In genomic region chr5:80255752-80256479, GRCh38 we compare ENCODE assay signal across 1 cellular context.
A peak's percentile ranks its signal among the peaks of the same experiment; 100 is the strongest.
TF ChIP-seq lines count a peak whose summit lies in the region.

Gene SERINC5, minus strand, starts transcription at chr5:80256048. Its CDS starts 126 bp downstream, at chr5:80255922.

TF ChIP-seq in HepG2, 621 proteins besides CTCF, POLR2A, EP300 and RAD21 (continued from another document and continues in another):
- TF ChIP-seq ZNF878 (CRISPR knock-in tag; IDR thresholded peaks at IDR 0.05) (no peak; the same call in 1 of the 2 replicates), SMARCE1 (IDR thresholded peaks at IDR 0.05; ENCODE audit: borderline replicate concordance) (no peak), CEBPG (CRISPR knock-in tag; IDR thresholded peaks at IDR 0.05) (no peak), ZMYM2 (CRISPR knock-in tag; IDR thresholded peaks at IDR 0.05) (no peak), THAP11 (CRISPR knock-in tag; IDR thresholded peaks at IDR 0.05) (peak; percentile 81), ZSCAN29 (CRISPR knock-in tag; conservative IDR thresholded peaks at IDR 0.05) (peak; percentile 35; the same call in 1 of the 2 replicates), ZNF432 (CRISPR knock-in tag; IDR thresholded peaks at IDR 0.05; ENCODE audit: borderline replicate concordance) (no peak), ZNF816 (CRISPR knock-in tag; IDR thresholded peaks at IDR 0.05; ENCODE audit: borderline replicate concordance) (no peak), ZNF274 (CRISPR knock-in tag; IDR thresholded peaks at IDR 0.05) (peak; percentile 89; the same call in 1 of the 2 replicates), ZNF318 (CRISPR knock-in tag; IDR thresholded peaks at IDR 0.05) (no peak), SP4 (CRISPR knock-in tag; IDR thresholded peaks at IDR 0.05) (peak; percentile 93), ZNF382 (CRISPR knock-in tag; IDR thresholded peaks at IDR 0.05; ENCODE audit: borderline replicate concordance) (no peak), ZNF543 (CRISPR knock-in tag; IDR thresholded peaks at IDR 0.05) (peak; percentile 79; the same call in 1 of the 2 replicates), TERF1 (CRISPR knock-in tag; IDR thresholded peaks at IDR 0.05) (0 out of 2 replicates have a peak, but pooled peaks have one; percentile 2), POGZ (CRISPR knock-in tag; IDR thresholded peaks at IDR 0.05) (peak; percentile 79; the same call in 1 of the 2 replicates), RFX5 (IDR thresholded peaks at IDR 0.05; ENCODE audit: low read depth, low read length) (no peak), ZNF674 (CRISPR knock-in tag; IDR thresholded peaks at IDR 0.05; ENCODE audit: low read depth) (no peak), ZBTB1 (CRISPR knock-in tag; IDR thresholded peaks at IDR 0.05; ENCODE audit: borderline replicate concordance) (no peak), FOXA1 (IDR thresholded peaks at IDR 0.05) (no peak), FOXA1 (CRISPR knock-in tag; IDR thresholded peaks at IDR 0.05) (peak; percentile 4; the same call in 1 of the 2 replicates), ZNF777 (CRISPR knock-in tag; IDR thresholded peaks at IDR 0.05) (peak; percentile 3; the same call in 1 of the 2 replicates), STAT6 (CRISPR knock-in tag; IDR thresholded peaks at IDR 0.05; ENCODE audit: borderline replicate concordance) (no peak), SNAPC2 (CRISPR knock-in tag; IDR thresholded peaks at IDR 0.05) (peak; percentile 21; the same call in 1 of the 2 replicates), FOXP1 (IDR thresholded peaks at IDR 0.05) (no peak), FOXP1 (CRISPR knock-in tag; IDR thresholded peaks at IDR 0.05) (no peak), YY1 (IDR thresholded peaks at IDR 0.05; ENCODE audit: insufficient read depth, insufficient replicate concordance, low read depth, low read length) (peak; percentile 54), NFIB (CRISPR knock-in tag; IDR thresholded peaks at IDR 0.05; ENCODE audit: borderline replicate concordance) (no peak), KLF12 (CRISPR knock-in tag; IDR thresholded peaks at IDR 0.05; ENCODE audit: borderline replicate concordance) (peak; percentile 77), ZNF737 (CRISPR knock-in tag; IDR thresholded peaks at IDR 0.05; ENCODE audit: borderline replicate concordance) (no peak), ZNF12 (CRISPR knock-in tag; IDR thresholded peaks at IDR 0.05) (no peak), ZNF652 (CRISPR knock-in tag; IDR thresholded peaks at IDR 0.05; ENCODE audit: borderline replicate concordance, low read depth) (no peak), STAG1 (CRISPR knock-in tag; IDR thresholded peaks at IDR 0.05) (peak; percentile 12; the same call in 1 of the 2 replicates), ARNT2 (CRISPR knock-in tag; IDR thresholded peaks at IDR 0.05; ENCODE audit: low read depth) (peak; percentile 88), ZNF720 (CRISPR knock-in tag; IDR thresholded peaks at IDR 0.05) (no peak), PCBP2 (optimal IDR thresholded peaks at IDR 0.05; ENCODE audit: low read depth, low read length, poor library complexity, severe bottlenecking) (no peak), POLR2AphosphoS2 (IDR thresholded peaks at IDR 0.05; ENCODE audit: low read depth, low read length) (no peak), SPEN (CRISPR knock-in tag; IDR thresholded peaks at IDR 0.05; ENCODE audit: low read depth) (peak; percentile 53), CBX1 (IDR thresholded peaks at IDR 0.05; ENCODE audit: low read depth) (peak; percentile 43), MED13 (CRISPR knock-in tag; IDR thresholded peaks at IDR 0.05) (no peak), ZIK1 (CRISPR knock-in tag; IDR thresholded peaks at IDR 0.05; ENCODE audit: borderline replicate concordance, low read depth) (no peak), ZNF446 (CRISPR knock-in tag; IDR thresholded peaks at IDR 0.05) (peak; percentile 83; the same call in 1 of the 2 replicates), ZNF616 (CRISPR knock-in tag; IDR thresholded peaks at IDR 0.05; ENCODE audit: low read depth) (no peak), HMG20B (CRISPR knock-in tag; conservative IDR thresholded peaks at IDR 0.05) (no peak), ZFP36 (IDR thresholded peaks at IDR 0.05; ENCODE audit: borderline replicate concordance, low read depth, low read length, partially characterized antibody) (no peak), MLLT10 (CRISPR knock-in tag; IDR thresholded peaks at IDR 0.05) (no peak), ZNF430 (CRISPR knock-in tag; IDR thresholded peaks at IDR 0.05) (peak; percentile 88; the same call in 1 of the 2 replicates), SNAI1 (CRISPR knock-in tag; IDR thresholded peaks at IDR 0.05; ENCODE audit: borderline replicate concordance) (no peak)
- TF ChIP-seq, protein P1, sequence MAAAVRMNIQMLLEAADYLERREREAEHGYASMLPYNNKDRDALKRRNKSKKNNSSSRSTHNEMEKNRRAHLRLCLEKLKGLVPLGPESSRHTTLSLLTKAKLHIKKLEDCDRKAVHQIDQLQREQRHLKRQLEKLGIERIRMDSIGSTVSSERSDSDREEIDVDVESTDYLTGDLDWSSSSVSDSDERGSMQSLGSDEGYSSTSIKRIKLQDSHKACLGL (CRISPR knock-in tag; IDR thresholded peaks at IDR 0.05): peak; percentile 88
- TF ChIP-seq, protein P2, sequence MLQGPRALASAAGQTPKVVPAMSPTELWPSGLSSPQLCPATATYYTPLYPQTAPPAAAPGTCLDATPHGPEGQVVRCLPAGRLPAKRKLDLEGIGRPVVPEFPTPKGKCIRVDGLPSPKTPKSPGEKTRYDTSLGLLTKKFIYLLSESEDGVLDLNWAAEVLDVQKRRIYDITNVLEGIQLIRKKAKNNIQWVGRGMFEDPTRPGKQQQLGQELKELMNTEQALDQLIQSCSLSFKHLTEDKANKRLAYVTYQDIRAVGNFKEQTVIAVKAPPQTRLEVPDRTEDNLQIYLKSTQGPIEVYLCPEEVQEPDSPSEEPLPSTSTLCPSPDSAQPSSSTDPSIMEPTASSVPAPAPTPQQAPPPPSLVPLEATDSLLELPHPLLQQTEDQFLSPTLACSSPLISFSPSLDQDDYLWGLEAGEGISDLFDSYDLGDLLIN (CRISPR knock-in tag; IDR thresholded peaks at IDR 0.05; ENCODE audit: borderline replicate concordance): no peak
- TF ChIP-seq, protein P3, sequence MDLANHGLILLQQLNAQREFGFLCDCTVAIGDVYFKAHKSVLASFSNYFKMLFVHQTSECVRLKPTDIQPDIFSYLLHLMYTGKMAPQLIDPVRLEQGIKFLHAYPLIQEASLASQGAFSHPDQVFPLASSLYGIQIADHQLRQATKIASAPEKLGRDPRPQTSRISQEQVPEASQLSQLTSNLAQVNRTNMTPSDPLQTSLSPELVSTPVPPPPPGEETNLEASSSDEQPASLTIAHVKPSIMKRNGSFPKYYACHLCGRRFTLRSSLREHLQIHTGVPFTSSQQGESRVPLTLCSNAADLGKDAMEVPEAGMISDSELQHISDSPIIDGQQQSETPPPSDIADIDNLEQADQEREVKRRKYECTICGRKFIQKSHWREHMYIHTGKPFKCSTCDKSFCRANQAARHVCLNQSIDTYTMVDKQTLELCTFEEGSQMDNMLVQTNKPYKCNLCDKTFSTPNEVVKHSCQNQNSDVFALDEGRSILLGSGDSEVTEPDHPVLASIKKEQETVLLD (CRISPR knock-in tag; IDR thresholded peaks at IDR 0.05; ENCODE audit: low read depth): no peak
- TF ChIP-seq, protein P4, sequence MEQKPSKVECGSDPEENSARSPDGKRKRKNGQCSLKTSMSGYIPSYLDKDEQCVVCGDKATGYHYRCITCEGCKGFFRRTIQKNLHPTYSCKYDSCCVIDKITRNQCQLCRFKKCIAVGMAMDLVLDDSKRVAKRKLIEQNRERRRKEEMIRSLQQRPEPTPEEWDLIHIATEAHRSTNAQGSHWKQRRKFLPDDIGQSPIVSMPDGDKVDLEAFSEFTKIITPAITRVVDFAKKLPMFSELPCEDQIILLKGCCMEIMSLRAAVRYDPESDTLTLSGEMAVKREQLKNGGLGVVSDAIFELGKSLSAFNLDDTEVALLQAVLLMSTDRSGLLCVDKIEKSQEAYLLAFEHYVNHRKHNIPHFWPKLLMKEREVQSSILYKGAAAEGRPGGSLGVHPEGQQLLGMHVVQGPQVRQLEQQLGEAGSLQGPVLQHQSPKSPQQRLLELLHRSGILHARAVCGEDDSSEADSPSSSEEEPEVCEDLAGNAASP (CRISPR knock-in tag; IDR thresholded peaks at IDR 0.05; ENCODE audit: borderline replicate concordance): peak; percentile 40; the same call in 1 of the 2 replicates
- TF ChIP-seq, protein P5, sequence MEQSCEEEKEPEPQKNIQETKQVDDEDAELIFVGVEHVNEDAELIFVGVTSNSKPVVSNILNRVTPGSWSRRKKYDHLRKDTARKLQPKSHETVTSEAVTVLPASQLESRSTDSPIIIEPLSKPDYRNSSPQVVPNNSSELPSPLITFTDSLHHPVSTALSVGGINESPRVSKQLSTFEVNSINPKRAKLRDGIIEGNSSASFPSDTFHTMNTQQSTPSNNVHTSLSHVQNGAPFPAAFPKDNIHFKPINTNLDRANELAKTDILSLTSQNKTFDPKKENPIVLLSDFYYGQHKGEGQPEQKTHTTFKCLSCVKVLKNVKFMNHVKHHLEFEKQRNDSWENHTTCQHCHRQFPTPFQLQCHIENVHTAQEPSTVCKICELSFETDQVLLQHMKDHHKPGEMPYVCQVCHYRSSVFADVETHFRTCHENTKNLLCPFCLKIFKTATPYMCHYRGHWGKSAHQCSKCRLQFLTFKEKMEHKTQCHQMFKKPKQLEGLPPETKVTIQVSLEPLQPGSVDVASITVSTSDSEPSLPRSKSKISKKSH (CRISPR knock-in tag; IDR thresholded peaks at IDR 0.05; ENCODE audit: borderline replicate concordance): no peak
